In the genomic region with DNA sequence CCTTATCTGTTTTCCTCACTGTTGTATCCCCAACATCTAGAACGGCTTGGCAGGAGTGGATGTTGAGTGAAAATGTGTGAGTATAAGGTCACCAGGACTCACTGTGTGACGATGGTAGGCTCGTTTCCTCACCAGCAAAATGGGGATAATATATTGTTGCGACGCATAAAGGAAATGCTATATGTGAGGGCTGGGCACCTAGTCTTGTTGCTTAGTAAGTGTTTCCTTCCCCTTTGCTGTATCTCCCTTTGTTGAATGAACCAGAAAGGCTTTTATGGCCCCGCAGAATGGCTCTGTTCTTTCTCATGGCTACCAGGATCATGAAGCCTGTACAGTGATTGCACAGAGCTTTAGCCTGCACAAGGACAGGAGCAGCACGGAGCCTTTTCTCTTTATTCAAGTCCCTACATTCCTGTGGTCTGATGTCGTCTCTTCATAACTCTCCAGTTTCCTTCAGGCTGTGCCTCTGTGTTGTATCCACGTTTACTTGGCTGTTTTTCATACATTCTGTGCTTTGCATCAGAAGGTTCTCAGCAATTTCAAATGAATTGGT, we compare ENCODE assay signal across 9 cellular contexts. TPM values are rescaled to one million over a fixed set of nuclear protein-coding genes. Genes with fewer than 3 reads are reported as not detected.
A peak's percentile ranks its signal among the peaks of the same experiment; 100 is the strongest.
DNase-seq lines count a peak whose midpoint lies in the region; ATAC-seq and TF ChIP-seq lines count a peak whose summit lies in the region.
"Had no signal": no experiment of that assay in that cellular context is flagged by ENCODE, and none has a peak within 500 bp of the region (broad histone marks: within the 10 kb centered on the region; RNA-seq: fewer than 3 reads in every experiment).

No MANE protein-coding gene starts in this region.

- 14 to 19% methylated on average over 9 of the region's 9 CpGs for WGBS in tibial nerve, 2 donors
- WGBS in ovary, 3 donors, result 24 to 26% (median 25%) methylated on average over 9 of the region's 9 CpGs

- peak overlapping the region; percentile 42 to 90 (median 68) for H3K4me3 Mint-ChIP-seq in brain

- peaks cover 0 to 9% (median 3%) of the 10 kb centered on the region in 5 experiments for H3K9me3 Mint-ChIP-seq in brain

- H3K4me3 ChIP-seq in left lung (no peak overlapping the region), tibial nerve (no peak overlapping the region), ovary (no peak overlapping the region)
- H3K4me3 ChIP-seq: adrenal gland had no signal

- H3K36me3 ChIP-seq in left lung, result no peaks in the 10 kb centered on the region
- no peaks in the 10 kb centered on the region for H3K36me3 ChIP-seq in tibial nerve
- no peaks in the 10 kb centered on the region for H3K36me3 ChIP-seq in ovary
- H3K36me3 ChIP-seq: adrenal gland had no signal

- peaks cover 81% of the 10 kb centered on the region for H3K4me1 Mint-ChIP-seq in brain

- intact Hi-C loops in left lung (cut with DNase I) (no loop called here), ovary (cut with DNase I) (loop anchor here in 1 of 4 donors (10.0 kb wide), 1 partner anchor 138 kb away; no protein-coding TSS in a partner anchor)

- H3K27me3 ChIP-seq in left lung (no peaks in the 10 kb centered on the region), tibial nerve (no peaks in the 10 kb centered on the region), ovary (no peaks in the 10 kb centered on the region)
- H3K27me3 ChIP-seq: adrenal gland had no signal

- peaks cover 26% of the 10 kb centered on the region for H3K36me3 Mint-ChIP-seq in brain

- DNase-seq in AG08396 (ENCODE audit: low spot score), result peak; percentile 59
- DNase-seq in Kasumi-1 (lab: John Stamatoyannopoulos, UW), result peak; percentile 73 to 76
- no peak for DNase-seq in left lung
- peak in 1 of 2 donors; percentile 24 for DNase-seq in tibial nerve (ENCODE audit: low spot score in 2 of 2)
- no peak for DNase-seq in ovary
- no peak for DNase-seq in retina

- H3K27ac Mint-ChIP-seq in brain, result peak overlapping the region; percentile 38 to 96 (median 84)

- H3K27ac ChIP-seq in left lung (peak overlapping the region; percentile 67 to 75), tibial nerve (peak overlapping the region; percentile 8 to 86 (median 42)), ovary (no peak overlapping the region)

- ATAC-seq in left lung (peak; percentile 78), GM21390 (IDR thresholded peaks at IDR 0.05; ENCODE audit: unreplicated experiment) (no peak)

- TF ChIP-seq CTCF in brain (conservative IDR thresholded peaks at IDR 0.05) (no peak), left lung (IDR thresholded peaks at IDR 0.05) (no peak), tibial nerve (IDR thresholded peaks at IDR 0.05) (no peak), ovary (IDR thresholded peaks at IDR 0.05) (no peak)

- H3K9me3 ChIP-seq in left lung (no peaks in the 10 kb centered on the region), tibial nerve (no peaks in the 10 kb centered on the region), ovary (no peaks in the 10 kb centered on the region)
- H3K9me3 ChIP-seq: adrenal gland had no signal

- no peak for TF ChIP-seq POLR2A in tibial nerve (IDR thresholded peaks at IDR 0.05)
- TF ChIP-seq POLR2A in ovary (IDR thresholded peaks at IDR 0.05), result no peak

- H3K27me3 Mint-ChIP-seq in brain, result peaks cover 5% of the 10 kb centered on the region

- H3K4me1 ChIP-seq in left lung (peaks cover 25 to 75% of the 10 kb centered on the region in 2 donors), tibial nerve (peaks cover 0 to 76% (median 33%) of the 10 kb centered on the region in 4 donors), ovary (ENCODE audit: insufficient read depth) (peaks cover 16% of the 10 kb centered on the region)

- TF ChIP-seq EP300 in tibial nerve (IDR thresholded peaks at IDR 0.05) (peak in 1 of 2 donors; percentile 33), ovary (IDR thresholded peaks at IDR 0.05) (no peak)

RNA-seq across cellular contexts. Expression of a gene that starts 5.4 kb away (rescaled TPM):
- polyA plus RNA-seq in brain (ENCODE audit: insufficient read depth, low read depth, low replicate concordance) (5.8 TPM), ovary (10 to 100 TPM in 1 of 2 donors, 1 to 10 TPM in 1; 9.4 to 11.2 TPM)
- total RNA-seq in left lung (10 to 100 TPM; 40.3 to 40.7 TPM), tibial nerve (10 to 100 TPM; 41.8 to 50.9 (median 47.8) TPM), ovary (10 to 100 TPM; 34.8 to 52.1 (median 48.6) TPM)

Comparison
In these comparisons a context has a peak if more than half of its experiments do, and no peak if none do; other contexts are left out.
1. DNase-seq: peak in AG08396 (single experiment) and Kasumi-1 (2 of 2); none in left lung (0 of 2), ovary (0 of 5) and retina (single experiment).
2. H3K27ac ChIP-seq: peak in left lung (2 of 2) and tibial nerve (4 of 4); none in ovary (0 of 2).